Comparison of ENCODE assay signal across 8 cellular contexts in genomic region chr20:20603339-20603990, GRCh38.
DNase-seq lines count a peak whose midpoint lies in the region; ATAC-seq lines count a peak whose summit lies in the region.

No MANE protein-coding gene starts in this region.

- H3K27me3 Mint-ChIP-seq in activated naive CD8-positive, alpha-beta T cell = no peaks in the 10 kb centered on the region
- no peaks in the 10 kb centered on the region for H3K27me3 Mint-ChIP-seq in activated naive CD8-positive, alpha-beta T cell treated with anti-CD3 and anti-CD28 coated beads for 36 hours

- intact Hi-C loops in posterior vena cava (cut with DNase I) = no loop called here

- H3K36me3 Mint-ChIP-seq in activated naive CD8-positive, alpha-beta T cell = peaks cover 25% of the 10 kb centered on the region
- H3K36me3 Mint-ChIP-seq in activated naive CD8-positive, alpha-beta T cell treated with anti-CD3 and anti-CD28 coated beads for 36 hours = peaks cover 5% of the 10 kb centered on the region

- no peak for DNase-seq in activated naive CD8-positive, alpha-beta T cell treated with anti-CD3 and anti-CD28 coated beads for 36 hours
- DNase-seq in NCI-H2196 treated with DMSO at 0.1 percent for 48 hours (lab: John Stamatoyannopoulos, UW; ENCODE audit: unreplicated experiment) = peak; percentile 97
- DNase-seq in germinal center (ENCODE audit: low spot score) = peak; percentile 35
- no peak for DNase-seq in occipital lobe (lab: John Stamatoyannopoulos, UW)
- no peak for DNase-seq in posterior vena cava (ENCODE audit: low spot score)
- DNase-seq in hypothalamus (lab: John Stamatoyannopoulos, UW) = no peak

- no peaks in the 10 kb centered on the region for H3K4me1 Mint-ChIP-seq in activated naive CD8-positive, alpha-beta T cell (ENCODE audit: low read depth)
- no peaks in the 10 kb centered on the region for H3K4me1 Mint-ChIP-seq in activated naive CD8-positive, alpha-beta T cell treated with anti-CD3 and anti-CD28 coated beads for 36 hours

- no peak overlapping the region for H3K4me3 Mint-ChIP-seq in activated naive CD8-positive, alpha-beta T cell
- H3K4me3 Mint-ChIP-seq in activated naive CD8-positive, alpha-beta T cell treated with anti-CD3 and anti-CD28 coated beads for 36 hours = no peak overlapping the region

- ATAC-seq in HG03039 (IDR thresholded peaks at IDR 0.05; ENCODE audit: unreplicated experiment) = peak; percentile 92

- peak overlapping the region; percentile 16 for H3K27ac Mint-ChIP-seq in activated naive CD8-positive, alpha-beta T cell
- H3K27ac Mint-ChIP-seq in activated naive CD8-positive, alpha-beta T cell treated with anti-CD3 and anti-CD28 coated beads for 36 hours = no peak overlapping the region

- no peaks in the 10 kb centered on the region for H3K9me3 Mint-ChIP-seq in activated naive CD8-positive, alpha-beta T cell (ENCODE audit: low read depth)
- H3K9me3 Mint-ChIP-seq in activated naive CD8-positive, alpha-beta T cell treated with anti-CD3 and anti-CD28 coated beads for 36 hours = no peaks in the 10 kb centered on the region

Comparison
In these comparisons a context has a peak if more than half of its experiments do, and no peak if none do; other contexts are left out.
1. DNase-seq: peak in NCI-H2196 treated with DMSO at 0.1 percent for 48 hours (single experiment) and germinal center (single experiment); none in activated naive CD8-positive, alpha-beta T cell treated with anti-CD3 and anti-CD28 coated beads for 36 hours (single experiment), occipital lobe (single experiment), posterior vena cava (single experiment) and hypothalamus (0 of 51).